8 cellular contexts compared by ENCODE assay signal in the genomic region with DNA sequence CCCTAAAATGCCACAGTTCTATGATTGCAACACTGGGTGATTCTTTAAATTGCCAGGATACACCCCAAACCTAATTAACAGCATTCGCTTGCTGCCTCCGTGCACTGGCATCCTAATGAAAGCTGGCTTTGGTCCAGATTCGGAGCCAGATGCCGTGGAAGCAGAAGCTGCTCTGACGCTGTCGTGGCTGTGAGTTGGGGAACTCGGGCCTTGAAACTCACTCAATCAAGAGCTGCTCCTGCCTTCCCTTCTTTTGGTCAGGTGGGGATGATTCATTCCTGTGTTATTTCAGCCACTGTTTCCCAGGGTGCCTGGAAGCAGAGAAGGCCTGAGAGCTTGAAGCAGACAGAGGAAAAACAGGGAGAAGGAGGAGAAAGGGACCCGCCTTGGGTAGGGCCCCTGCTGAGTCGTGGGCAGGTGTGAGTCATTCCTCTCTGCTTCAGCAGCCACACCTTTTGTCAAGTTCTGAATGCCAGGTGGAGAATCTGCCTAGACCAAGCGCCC. TPM values are rescaled to one million over a fixed set of nuclear protein-coding genes. Genes with fewer than 3 reads are reported as not detected.
DNase-seq lines count a peak whose midpoint lies in the region; ATAC-seq and TF ChIP-seq lines count a peak whose summit lies in the region.

No MANE protein-coding gene starts in this region.

- H3K4me3 ChIP-seq in cardiac fibroblast (replicated peaks in 1 of 2; ENCODE audit: low read depth in 2 of 2, low read length in 2 of 2), result no peak overlapping the region
- no peak overlapping the region for H3K4me3 ChIP-seq in mesodermal cell (ENCODE audit: extremely low read depth, insufficient read depth, low read length, poor library complexity, severe bottlenecking)
- H3K4me3 ChIP-seq in WERI-Rb-1 (ENCODE audit: low read depth, low read length), result no peak overlapping the region
- H3K4me3 ChIP-seq in naive thymus-derived CD4-positive, alpha-beta T cell (ENCODE audit: low read length), result no peak overlapping the region

- intact Hi-C loops in naive thymus-derived CD4-positive, alpha-beta T cell (cut with micrococcal nuclease), result no loop called here

- H3K9me3 ChIP-seq in mesodermal cell (ENCODE audit: control insufficient read depth, low read length), result no peaks in the 10 kb centered on the region
- H3K9me3 ChIP-seq in WERI-Rb-1 (ENCODE audit: severe bottlenecking), result peaks cover 6% of the 10 kb centered on the region
- H3K9me3 ChIP-seq in naive thymus-derived CD4-positive, alpha-beta T cell (ENCODE audit: control insufficient read depth in 2 of 3, low read length in 3 of 3), result no peaks in the 10 kb centered on the region

- peaks cover 5% of the 10 kb centered on the region for H3K4me1 ChIP-seq in mesodermal cell (ENCODE audit: control insufficient read depth, insufficient read depth, low read length, poor library complexity, severe bottlenecking)
- no peaks in the 10 kb centered on the region for H3K4me1 ChIP-seq in naive thymus-derived CD4-positive, alpha-beta T cell (ENCODE audit: control insufficient read depth in 2 of 2, insufficient read depth in 2 of 2, low read length in 2 of 2)

- WGBS in mesodermal cell (ENCODE audit: insufficient coverage in 2 of 2), 2 experiments, result 17 to 28% methylated on average over 7 of the region's 10 CpGs

- peaks cover 29% of the 10 kb centered on the region for H3K27me3 Mint-ChIP-seq in activated T-cell treated with anti-CD3 and anti-CD28 coated beads, Interleukin-2, amount 50 U/mL, for 24 hours
- H3K27me3 Mint-ChIP-seq in naive thymus-derived CD4-positive, alpha-beta T cell, result peaks cover 4 to 12% (median 8%) of the 10 kb centered on the region in 5 donors

- H3K36me3 ChIP-seq in mesodermal cell (ENCODE audit: control insufficient read depth, insufficient read depth, low read length) (no peaks in the 10 kb centered on the region), WERI-Rb-1 (no peaks in the 10 kb centered on the region)
- no peaks in the 10 kb centered on the region for H3K36me3 ChIP-seq in naive thymus-derived CD4-positive, alpha-beta T cell (ENCODE audit: control insufficient read depth in 2 of 3, insufficient read depth in 3 of 3, low read length in 3 of 3)

- POLR2A ChIA-PET in naive thymus-derived CD4-positive, alpha-beta T cell (lab: Charles Lee), result no interaction called here

- H3K27me3 ChIP-seq in WERI-Rb-1 (ENCODE audit: insufficient read depth, low read depth, severe bottlenecking), result no peaks in the 10 kb centered on the region
- no peaks in the 10 kb centered on the region for H3K27me3 ChIP-seq in naive thymus-derived CD4-positive, alpha-beta T cell (ENCODE audit: control insufficient read depth in 2 of 2, insufficient read depth in 2 of 2, low read length in 2 of 2)

- no peak overlapping the region for H3K4me3 Mint-ChIP-seq in activated T-cell treated with anti-CD3 and anti-CD28 coated beads, Interleukin-2, amount 50 U/mL, for 24 hours
- no peak overlapping the region for H3K4me3 Mint-ChIP-seq in naive thymus-derived CD4-positive, alpha-beta T cell

- no peak overlapping the region for H3K27ac Mint-ChIP-seq in activated T-cell treated with anti-CD3 and anti-CD28 coated beads, Interleukin-2, amount 50 U/mL, for 24 hours
- no peak overlapping the region for H3K27ac Mint-ChIP-seq in naive thymus-derived CD4-positive, alpha-beta T cell

- TF ChIP-seq CTCF in cardiac fibroblast (IDR thresholded peaks at IDR 0.05; ENCODE audit: low read depth, low read length) (no peak), WERI-Rb-1 (IDR thresholded peaks at IDR 0.05; ENCODE audit: low read depth, low read length) (no peak)

- no peak for ATAC-seq in naive thymus-derived CD4-positive, alpha-beta T cell
- no peak for ATAC-seq in HG03097 (IDR thresholded peaks at IDR 0.05; ENCODE audit: low FRiP score, unreplicated experiment)

- H3K27ac ChIP-seq in mesodermal cell (ENCODE audit: low read depth, low read length, severe bottlenecking) (peak overlapping the region; percentile 64), WERI-Rb-1 (no peak overlapping the region)
- no peak overlapping the region for H3K27ac ChIP-seq in naive thymus-derived CD4-positive, alpha-beta T cell (ENCODE audit: low read depth, low read length)

- DNase-seq in activated T-cell treated with anti-CD3 and anti-CD28 coated beads, Interleukin-2, amount 50 U/mL, for 48 hours, result peak; percentile 23 to 25
- no peak for DNase-seq in activated T-cell treated with anti-CD3 and anti-CD28 coated beads, Interleukin-2, amount 50 U/mL, for 24 hours
- DNase-seq in NCI-H2227 treated with DMSO at 0.1 percent for 48 hours (lab: John Stamatoyannopoulos, UW) (peak; percentile 41), cardiac fibroblast (ENCODE audit: low read depth in 2 of 2) (peak; percentile 53 to 75), WERI-Rb-1 (no peak)
- DNase-seq in naive thymus-derived CD4-positive, alpha-beta T cell, result no peak

- no peaks in the 10 kb centered on the region for H3K36me3 Mint-ChIP-seq in activated T-cell treated with anti-CD3 and anti-CD28 coated beads, Interleukin-2, amount 50 U/mL, for 24 hours (ENCODE audit: low read depth)
- H3K36me3 Mint-ChIP-seq in naive thymus-derived CD4-positive, alpha-beta T cell, result no peaks in the 10 kb centered on the region

- no peaks in the 10 kb centered on the region for H3K9me3 Mint-ChIP-seq in activated T-cell treated with anti-CD3 and anti-CD28 coated beads, Interleukin-2, amount 50 U/mL, for 24 hours
- H3K9me3 Mint-ChIP-seq in naive thymus-derived CD4-positive, alpha-beta T cell, result peaks cover 0 to 3% (median 0%) of the 10 kb centered on the region in 11 donors

- CTCF ChIA-PET in naive thymus-derived CD4-positive, alpha-beta T cell (lab: Charles Lee), result no interaction called here

- peaks cover 2% of the 10 kb centered on the region for H3K4me1 Mint-ChIP-seq in activated T-cell treated with anti-CD3 and anti-CD28 coated beads, Interleukin-2, amount 50 U/mL, for 24 hours (ENCODE audit: low read depth)
- no peaks in the 10 kb centered on the region for H3K4me1 Mint-ChIP-seq in naive thymus-derived CD4-positive, alpha-beta T cell

RNA-seq across cellular contexts. Expression of a gene that starts 36.2 kb away (rescaled TPM):
- 87.0 TPM for polyA plus RNA-seq in mesodermal cell (2013, experiment 1 of 2)
- 102 TPM for polyA plus RNA-seq in mesodermal cell (2013, experiment 2 of 2)
- under 1 TPM in 1 of 5 experiments, not detected in 4; 0.02 TPM for total RNA-seq in naive thymus-derived CD4-positive, alpha-beta T cell
- under 1 TPM in 1 of 2 donors, not detected in 1; 0.02 TPM for polyA plus RNA-seq in naive thymus-derived CD4-positive, alpha-beta T cell

Comparison
In these comparisons a context has a peak if more than half of its experiments do, and no peak if none do; other contexts are left out.
1. DNase-seq: peak in activated T-cell treated with anti-CD3 and anti-CD28 coated beads, Interleukin-2, amount 50 U/mL, for 48 hours (2 of 2), NCI-H2227 treated with DMSO at 0.1 percent for 48 hours (single experiment) and cardiac fibroblast (2 of 2); none in activated T-cell treated with anti-CD3 and anti-CD28 coated beads, Interleukin-2, amount 50 U/mL, for 24 hours (single experiment), WERI-Rb-1 (single experiment) and naive thymus-derived CD4-positive, alpha-beta T cell (0 of 9).